ENCODE assay signal across 1 cellular context in genomic region chr19:57738770-57739169, GRCh38.
TF ChIP-seq lines count a peak whose summit lies in the region.

No MANE protein-coding gene starts in this region.

TF ChIP-seq in HepG2, 621 proteins besides CTCF, POLR2A, EP300 and RAD21:
- peak; percentile 31; the same call in 1 of the 2 replicates for TF ChIP-seq FOSL2 (CRISPR knock-in tag; IDR thresholded peaks at IDR 0.05)
TF ChIP-seq in HepG2: peak in this region for 1; not testable (repeated sequence) for 620.
